Comparison of ENCODE assay signal across 1 cellular context in genomic region chr1:92037400-92037799, GRCh38.
TF ChIP-seq lines count a peak whose summit lies in the region.

No MANE protein-coding gene starts in this region.

TF ChIP-seq in K562, 482 proteins besides CTCF, POLR2A, EP300 and RAD21:
- TF ChIP-seq ATF3 (IDR thresholded peaks at IDR 0.05) (peak; percentile 60), ATF3 (CRISPR knock-in tag; conservative IDR thresholded peaks at IDR 0.05) (no peak), ZNF316 (IDR thresholded peaks at IDR 0.05) (peak; percentile 29; the same call in 1 of the 2 replicates), SREBF1 (IDR thresholded peaks at IDR 0.05; ENCODE audit: borderline replicate concordance, low read depth, low read length) (no peak)
